Comparison of ENCODE assay signal across 9 cellular contexts in genomic region chr12:11749943-11750690, GRCh38.
A peak's percentile ranks its signal among the peaks of the same experiment; 100 is the strongest.
DNase-seq lines count a peak whose midpoint lies in the region; ATAC-seq, FAIRE-seq and TF ChIP-seq lines count a peak whose summit lies in the region.
"Had no signal": no experiment of that assay in that cellular context is flagged by ENCODE, and none has a peak within 500 bp of the region (broad histone marks: within the 10 kb centered on the region; RNA-seq: fewer than 3 reads in every experiment).

No MANE protein-coding gene starts in this region.

- H3K4me2 ChIP-seq in Karpas-422 (ENCODE audit: low read depth, low read length, poor library complexity, severe bottlenecking) (no peak overlapping the region), mesenchymal stem cell (ENCODE audit: low read length, poor library complexity, severe bottlenecking) (no peak overlapping the region)

- WGBS in mesenchymal stem cell, result over 99% methylated on average over 10 of the region's 11 CpGs

- no peak overlapping the region for H2AFZ ChIP-seq in Karpas-422 (ENCODE audit: low read length)
- H2AFZ ChIP-seq in mesenchymal stem cell (ENCODE audit: low read depth, low read length), result no peak overlapping the region

- H3K14ac ChIP-seq in mesenchymal stem cell (ENCODE audit: low read length in 2 of 2), result no peak overlapping the region

- H3K4me3 ChIP-seq in Karpas-422 (ENCODE audit: low read length) (no peak overlapping the region), mesenchymal stem cell (ENCODE audit: insufficient read depth in 1 of 2, low read depth in 1 of 2, low read length in 2 of 2) (no peak overlapping the region), foreskin fibroblast (ENCODE audit: low read depth in 1 of 2, low read length in 2 of 2) (no peak overlapping the region)

- H3K4me3 Mint-ChIP-seq in mesothelial cell of epicardium, result no peak overlapping the region

- H2BK12ac ChIP-seq in mesenchymal stem cell (ENCODE audit: low read length in 2 of 2), result no peak overlapping the region

- FAIRE-seq in GM18507 (lab: Jason Lieb, UNC), result peak; percentile 96
- FAIRE-seq: H54 had no signal

- H3K18ac ChIP-seq in mesenchymal stem cell (ENCODE audit: low read depth in 1 of 2, low read length in 2 of 2), result no peak overlapping the region

- peaks cover 8% of the 10 kb centered on the region for H3K36me3 Mint-ChIP-seq in mesothelial cell of epicardium

- no peak overlapping the region for H3K4ac ChIP-seq in mesenchymal stem cell (ENCODE audit: low read depth in 1 of 2, low read length in 2 of 2)

- no peaks in the 10 kb centered on the region for H3K79me2 ChIP-seq in Karpas-422 (ENCODE audit: low read length)

- no peak overlapping the region for H2BK5ac ChIP-seq in mesenchymal stem cell (ENCODE audit: low read depth, low read length, poor library complexity, severe bottlenecking)

- no peak overlapping the region for H2BK15ac ChIP-seq in mesenchymal stem cell (ENCODE audit: low read depth, poor library complexity, severe bottlenecking)

- H3K36me3 ChIP-seq in Karpas-422 (ENCODE audit: insufficient read depth, low read length), result no peaks in the 10 kb centered on the region
- H3K36me3 ChIP-seq in mesenchymal stem cell (ENCODE audit: control insufficient read depth in 1 of 2, insufficient read depth in 2 of 2, low read depth in 1 of 2, low read length in 2 of 2), result peaks cover 15 to 17% of the 10 kb centered on the region in 2 experiments

- no peaks in the 10 kb centered on the region for H4K20me1 ChIP-seq in Karpas-422 (ENCODE audit: insufficient read depth, low read depth, low read length)

- H2AK5ac ChIP-seq in mesenchymal stem cell (ENCODE audit: low read length, severe bottlenecking), result no peak overlapping the region

- H3K27me3 ChIP-seq in Karpas-422 (ENCODE audit: low read length) (no peaks in the 10 kb centered on the region), mesenchymal stem cell (ENCODE audit: control insufficient read depth in 1 of 2, insufficient read depth in 1 of 2, low read length in 2 of 2) (no peaks in the 10 kb centered on the region)

- peaks cover 39% of the 10 kb centered on the region for H3K79me1 ChIP-seq in mesenchymal stem cell (replicated peaks; ENCODE audit: low read length, poor library complexity, severe bottlenecking)

- H3K27me3 Mint-ChIP-seq in mesothelial cell of epicardium (ENCODE audit: low read depth), result no peaks in the 10 kb centered on the region

- H3K9ac ChIP-seq in Karpas-422 (ENCODE audit: low read length), result no peak overlapping the region
- no peak overlapping the region for H3K9ac ChIP-seq in mesenchymal stem cell (ENCODE audit: low read length)

- no peak for TF ChIP-seq CTCF in mesothelial cell of epicardium (IDR thresholded peaks at IDR 0.05; ENCODE audit: unreplicated experiment)
- TF ChIP-seq CTCF in foreskin fibroblast (IDR thresholded peaks at IDR 0.05; ENCODE audit: low read depth, low read length), result no peak

- H4K91ac ChIP-seq in mesenchymal stem cell (ENCODE audit: low read length), result no peak overlapping the region

- peak; percentile 67 for ATAC-seq in GM21529 (IDR thresholded peaks at IDR 0.05; ENCODE audit: unreplicated experiment)

- no peaks in the 10 kb centered on the region for H3K9me2 ChIP-seq in Karpas-422 (replicated peaks; ENCODE audit: insufficient read depth, low read length)

- DNase-seq in GM18507 (ENCODE audit: extremely low spot score, insufficient read length, low read depth), result no peak
- DNase-seq in Karpas-422, result peak; percentile 44
- no peak for DNase-seq in mesenchymal stem cell
- DNase-seq in mesothelial cell of epicardium (ENCODE audit: low spot score in 2 of 2, unreplicated experiment in 2 of 2), result no peak
- no peak for DNase-seq in foreskin fibroblast
- DNase-seq in NCI-H526 treated with DMSO at 0.1 percent for 48 hours (lab: John Stamatoyannopoulos, UW), result no peak
- no peak for DNase-seq in occipital lobe (lab: John Stamatoyannopoulos, UW)

- H3K4me1 Mint-ChIP-seq in mesothelial cell of epicardium, result peaks cover 8% of the 10 kb centered on the region

- no peak overlapping the region for H4K8ac ChIP-seq in mesenchymal stem cell (ENCODE audit: low read length)

- 0 out of 2 replicates have a peak, but pooled peaks cover 5% of the 10 kb centered on the region for H3K4me1 ChIP-seq in Karpas-422 (ENCODE audit: low read length)
- H3K4me1 ChIP-seq in mesenchymal stem cell (ENCODE audit: control insufficient read depth, insufficient read depth, low read depth, low read length), result peaks cover 2% of the 10 kb centered on the region

- H3K9me3 Mint-ChIP-seq in mesothelial cell of epicardium, result no peaks in the 10 kb centered on the region

- H3K27ac Mint-ChIP-seq in mesothelial cell of epicardium, result no peak overlapping the region

- H3K23ac ChIP-seq in mesenchymal stem cell (ENCODE audit: low read length in 2 of 2), result no peak overlapping the region

- peak overlapping the region; percentile 21 for H2BK120ac ChIP-seq in mesenchymal stem cell (ENCODE audit: low read depth, low read length)

- H3K27ac ChIP-seq in Karpas-422 (ENCODE audit: low read length) (no peak overlapping the region), mesenchymal stem cell (ENCODE audit: low read length, poor library complexity, severe bottlenecking) (no peak overlapping the region)

- no peaks in the 10 kb centered on the region for H3K9me3 ChIP-seq in Karpas-422 (ENCODE audit: low read length)
- H3K9me3 ChIP-seq in mesenchymal stem cell (ENCODE audit: control insufficient read depth, low read length), result no peaks in the 10 kb centered on the region
